Comparison of ENCODE assay signal across 25 cellular contexts in the genomic region with DNA sequence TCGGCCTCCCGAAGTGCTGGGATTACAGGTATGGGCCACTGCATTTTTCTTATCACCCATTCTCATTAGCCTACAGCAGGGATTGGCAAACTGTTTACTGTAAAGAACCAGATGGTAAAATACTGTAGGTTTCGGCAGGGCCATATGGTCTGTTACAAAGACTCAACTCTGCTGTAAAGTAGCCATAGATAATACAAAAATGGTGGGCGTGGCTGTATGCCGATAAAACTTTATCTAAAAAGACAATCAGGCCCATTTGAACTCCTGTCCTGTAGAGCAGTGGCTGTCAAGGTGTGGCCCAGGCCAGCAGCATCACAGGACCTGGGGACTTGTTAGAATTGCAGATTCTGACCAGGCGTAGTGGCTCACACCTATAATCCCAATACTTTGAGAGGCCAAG.
DNase-seq lines count a peak whose midpoint lies in the region; ATAC-seq and TF ChIP-seq lines count a peak whose summit lies in the region.
"Had no signal": no experiment of that assay in that cellular context is flagged by ENCODE, and none has a peak within 500 bp of the region (broad histone marks: within the 10 kb centered on the region; RNA-seq: fewer than 3 reads in every experiment).

No MANE protein-coding gene starts in this region.

- no TSS peak for BruUV-seq in HCT116 (replicated peaks; lab: Mats Ljungman, UMichigan)

- H3K9me3 ChIP-seq in HCT116 (ENCODE audit: control insufficient read depth in 1 of 2, insufficient read depth in 1 of 2, low read depth in 1 of 2, low read length in 2 of 2): no peaks in the 10 kb centered on the region
- H3K9me3 ChIP-seq in hepatocyte (ENCODE audit: low read depth): no peaks in the 10 kb centered on the region
- H3K9me3 ChIP-seq in smooth muscle cell (replicated peaks; ENCODE audit: low read depth): no peaks in the 10 kb centered on the region
- H3K9me3 ChIP-seq: spleen, upper lobe of right lung had no signal

- H3K9ac ChIP-seq in HCT116 (ENCODE audit: low read length): no peak overlapping the region
- H3K9ac ChIP-seq in smooth muscle cell (ENCODE audit: low read depth): no peak overlapping the region

- H3K36me3 Mint-ChIP-seq in stimulated activated memory B cell treated with anti-CD40 and anti-IgM and Interleukin-4, amounts not matched to agents 10 μg/mL and 1 μg/mL and 100 μg/mL, for 72 hours: peaks cover 11% of the 10 kb centered on the region
- H3K36me3 Mint-ChIP-seq: immature natural killer cell had no signal

- no peaks in the 10 kb centered on the region for H3K9me3 Mint-ChIP-seq in stimulated activated memory B cell treated with anti-CD40 and anti-IgM and Interleukin-4, amounts not matched to agents 10 μg/mL and 1 μg/mL and 100 μg/mL, for 72 hours
- H3K9me3 Mint-ChIP-seq: activated T-cell treated with anti-CD3 and anti-CD28 coated beads, Interleukin-2, amount 50 U/mL, for 24 hours; CD4-positive, alpha-beta T cell; immature natural killer cell; naive thymus-derived CD8-positive, alpha-beta T cell had no signal

- RAD21 ChIA-PET in HCT116 (lab: Charles Lee; ENCODE audit: low non-redundant PET in 1 of 2, low total read pairs in 2 of 2, uncharacterized antibody in 2 of 2, unreplicated experiment in 2 of 2): interaction anchor here in 1 of 2 experiments (1.5 kb wide), 1 partner anchor 95 kb away, joined by 3 read pairs; no protein-coding TSS in a partner anchor

- H3K4me3 Mint-ChIP-seq in stimulated activated memory B cell treated with anti-CD40 and anti-IgM and Interleukin-4, amounts not matched to agents 10 μg/mL and 1 μg/mL and 100 μg/mL, for 72 hours: no peak overlapping the region
- H3K4me3 Mint-ChIP-seq: activated T-cell treated with anti-CD3 and anti-CD28 coated beads, Interleukin-2, amount 50 U/mL, for 24 hours; CD4-positive, alpha-beta T cell; immature natural killer cell; naive thymus-derived CD8-positive, alpha-beta T cell had no signal

- peak overlapping the region; percentile 97 for H3K27ac ChIP-seq in HCT116 (ENCODE audit: low read depth, low read length)
- H3K27ac ChIP-seq in hepatocyte: peak overlapping the region; percentile 95
- H3K27ac ChIP-seq in smooth muscle cell (ENCODE audit: low read depth): peak overlapping the region; percentile 99
- H3K27ac ChIP-seq: foreskin keratinocyte, spleen, upper lobe of right lung had no signal

- WGBS in hepatocyte (ENCODE audit: low lambda C conversion rate, missing lambda C conversion rate): 92% methylated on average over 6 of the region's 6 CpGs
- WGBS in smooth muscle cell (ENCODE audit: low lambda C conversion rate): 94% methylated on average over 6 of the region's 6 CpGs

- TF ChIP-seq CTCF in HCT116 (IDR thresholded peaks at IDR 0.05 in 2 of 3, conservative IDR thresholded peaks at IDR 0.05 in 1 of 3; ENCODE audit: borderline replicate concordance in 1 of 3, insufficient read depth in 1 of 3, low read depth in 2 of 3, low read length in 2 of 3): no peak
- TF ChIP-seq CTCF in hepatocyte (IDR thresholded peaks at IDR 0.05; ENCODE audit: poor library complexity): no peak
- TF ChIP-seq CTCF in smooth muscle cell (IDR thresholded peaks at IDR 0.05; ENCODE audit: borderline replicate concordance, insufficient read depth, poor library complexity, severe bottlenecking): no peak

- H4K20me1 ChIP-seq in HCT116 (ENCODE audit: insufficient read depth) (no peaks in the 10 kb centered on the region), hepatocyte (ENCODE audit: insufficient read depth, poor library complexity, severe bottlenecking) (no peaks in the 10 kb centered on the region), smooth muscle cell (ENCODE audit: low read depth) (peaks cover 34% of the 10 kb centered on the region)

- ATAC-seq in HCT116: no peak
- no peak for ATAC-seq in sciatic nerve
- ATAC-seq in GM18907 (IDR thresholded peaks at IDR 0.05; ENCODE audit: unreplicated experiment): no peak
- no peak for ATAC-seq in stimulated activated memory B cell treated with anti-CD40 and anti-IgM and Interleukin-4, amounts not matched to agents 10 μg/mL and 1 μg/mL and 100 μg/mL, for 72 hours
- ATAC-seq: foreskin keratinocyte; naive thymus-derived CD8-positive, alpha-beta T cell; SK-N-SH treated with all-trans-retinoic acid at 6 μM for 48 hours had no signal

- intact Hi-C loops in HCT116 (cut with micrococcal nuclease) (no loop called here), sciatic nerve (cut with DNase I) (no loop called here)

- no peak for TF ChIP-seq RAD21 in HCT116 (IDR thresholded peaks at IDR 0.05; ENCODE audit: low read depth)

- POLR2A ChIA-PET in HCT116 (lab: Charles Lee): interaction anchor here (0.7 kb wide), 1 partner anchor 48 kb away, joined by 3 read pairs; no protein-coding TSS in a partner anchor

- H3K4me1 ChIP-seq in HCT116 (ENCODE audit: control insufficient read depth in 1 of 2, insufficient read depth in 2 of 2, low read length in 2 of 2): peaks cover 63 to 91% of the 10 kb centered on the region in 2 experiments
- H3K4me1 ChIP-seq in hepatocyte (ENCODE audit: insufficient read depth): peaks cover 17% of the 10 kb centered on the region
- peaks cover 26% of the 10 kb centered on the region for H3K4me1 ChIP-seq in smooth muscle cell (ENCODE audit: low read depth)

- peaks cover 35% of the 10 kb centered on the region for H3F3A ChIP-seq in smooth muscle cell (ENCODE audit: low read depth)

- DNase-seq in HCT116 (ENCODE audit: low read depth, low spot score) (no peak), NCI-H2171 (lab: John Stamatoyannopoulos, UW) (peak; percentile 50), hepatocyte (ENCODE audit: low spot score) (no peak), smooth muscle cell (lab: John Stamatoyannopoulos, UW; ENCODE audit: unreplicated experiment) (no peak), sciatic nerve (ENCODE audit: low spot score) (no peak)
- DNase-seq: activated gamma-delta T cell; activated T-cell treated with anti-CD3 and anti-CD28 coated beads, Interleukin-2, amount 50 U/mL, for 24 hours; CD4-positive, alpha-beta T cell; cortex of kidney; EL; foreskin keratinocyte; hippocampal formation; immature natural killer cell; naive thymus-derived CD8-positive, alpha-beta T cell; NCI-H1105 treated with DMSO at 0.1 percent for 48 hours; NCI-H2081 treated with DMSO at 0.1 percent for 48 hours; NCI-H82; nucleus accumbens; spleen; stimulated activated CD4-positive, alpha-beta T cell treated with anti-CD3 and anti-CD28 coated beads, Interleukin-2, amount 100 ng/mL, for 48 hours; substantia nigra; upper lobe of right lung had no signal

- no peak overlapping the region for H3K27ac Mint-ChIP-seq in stimulated activated memory B cell treated with anti-CD40 and anti-IgM and Interleukin-4, amounts not matched to agents 10 μg/mL and 1 μg/mL and 100 μg/mL, for 72 hours
- H3K27ac Mint-ChIP-seq: CD4-positive, alpha-beta T cell; immature natural killer cell; naive thymus-derived CD8-positive, alpha-beta T cell had no signal

- H3K4me2 ChIP-seq in HCT116 (ENCODE audit: low read length): peak overlapping the region; percentile 82; the same call in 1 of the 2 replicates
- H3K4me2 ChIP-seq in hepatocyte: no peak overlapping the region
- H3K4me2 ChIP-seq in smooth muscle cell: no peak overlapping the region

- H2AFZ ChIP-seq in HCT116 (ENCODE audit: low read depth, low read length, poor library complexity, severe bottlenecking): no peak overlapping the region
- no peak overlapping the region for H2AFZ ChIP-seq in hepatocyte
- no peak overlapping the region for H2AFZ ChIP-seq in smooth muscle cell (ENCODE audit: low read depth)

- H3K79me2 ChIP-seq in HCT116 (ENCODE audit: insufficient read depth, low read length): peaks cover 51% of the 10 kb centered on the region
- peaks cover 79% of the 10 kb centered on the region for H3K79me2 ChIP-seq in hepatocyte
- peaks cover 78% of the 10 kb centered on the region for H3K79me2 ChIP-seq in smooth muscle cell (ENCODE audit: low read depth)

- no peaks in the 10 kb centered on the region for H3K36me3 ChIP-seq in HCT116 (ENCODE audit: control insufficient read depth in 1 of 2, insufficient read depth in 2 of 2, low read length in 2 of 2)
- H3K36me3 ChIP-seq in hepatocyte (replicated peaks; ENCODE audit: insufficient read depth, low read depth): no peaks in the 10 kb centered on the region
- H3K36me3 ChIP-seq in smooth muscle cell (ENCODE audit: low read depth): no peaks in the 10 kb centered on the region
- H3K36me3 ChIP-seq: upper lobe of right lung had no signal

- H3K4me3 ChIP-seq in HCT116 (replicated peaks in 1 of 2; ENCODE audit: low read depth in 1 of 2, low read length in 2 of 2) (no peak overlapping the region), hepatocyte (no peak overlapping the region), smooth muscle cell (no peak overlapping the region)
- H3K4me3 ChIP-seq: spleen, upper lobe of right lung had no signal

- no peaks in the 10 kb centered on the region for H3K9me2 ChIP-seq in HCT116 (ENCODE audit: insufficient read depth)
- H3K9me2 ChIP-seq in hepatocyte (replicated peaks; ENCODE audit: insufficient read depth): no peaks in the 10 kb centered on the region

- CTCF ChIA-PET in HCT116 (lab: Charles Lee): no interaction called here

- H3K4me1 Mint-ChIP-seq in stimulated activated memory B cell treated with anti-CD40 and anti-IgM and Interleukin-4, amounts not matched to agents 10 μg/mL and 1 μg/mL and 100 μg/mL, for 72 hours: peaks cover 43% of the 10 kb centered on the region

- H3K27me3 ChIP-seq in HCT116 (ENCODE audit: insufficient read depth, low read length) (no peaks in the 10 kb centered on the region), hepatocyte (no peaks in the 10 kb centered on the region), smooth muscle cell (ENCODE audit: low read depth) (no peaks in the 10 kb centered on the region)
- H3K27me3 ChIP-seq: foreskin keratinocyte, spleen, upper lobe of right lung had no signal

- H3K27me3 Mint-ChIP-seq in stimulated activated memory B cell treated with anti-CD40 and anti-IgM and Interleukin-4, amounts not matched to agents 10 μg/mL and 1 μg/mL and 100 μg/mL, for 72 hours: no peaks in the 10 kb centered on the region
- H3K27me3 Mint-ChIP-seq: activated T-cell treated with anti-CD3 and anti-CD28 coated beads, Interleukin-2, amount 50 U/mL, for 24 hours; CD4-positive, alpha-beta T cell; naive thymus-derived CD8-positive, alpha-beta T cell had no signal

- no peak for TF ChIP-seq POLR2A in HCT116 (IDR thresholded peaks at IDR 0.05; ENCODE audit: borderline replicate concordance, extremely low read depth, insufficient read depth, insufficient read length)

TF ChIP-seq in HCT116, 20 proteins besides CTCF, POLR2A, EP300 and RAD21 (continues in another document):
- TF ChIP-seq YY1 (IDR thresholded peaks at IDR 0.05; ENCODE audit: extremely low read depth, insufficient replicate concordance, low read depth, low read length): no peak
